In genomic region chr1:3170566-3171453, GRCh38 we compare ENCODE assay signal across 8 cellular contexts.
DNase-seq lines count a peak whose midpoint lies in the region; ATAC-seq and TF ChIP-seq lines count a peak whose summit lies in the region.

No MANE protein-coding gene starts in this region.

- TF ChIP-seq CTCF in BE2C (IDR thresholded peaks at IDR 0.05; ENCODE audit: low read depth, low read length) (no peak), fibroblast of pulmonary artery (IDR thresholded peaks at IDR 0.05; ENCODE audit: low read length, missing control alignments) (no peak)

- no peak for ATAC-seq in GM19035 (IDR thresholded peaks at IDR 0.05; ENCODE audit: unreplicated experiment)

- DNase-seq in BE2C (peak; percentile 72), NOMO-1 treated with dmso at 0.1 percent for 144 hours (lab: John Stamatoyannopoulos, UW; ENCODE audit: unreplicated experiment) (peak; percentile 76), fibroblast of pulmonary artery (ENCODE audit: low read depth) (peak; percentile 16), nucleus accumbens (lab: John Stamatoyannopoulos, UW) (peak; percentile 20 to 90 (median 74)), NCI-H1930 (lab: John Stamatoyannopoulos, UW) (no peak), COR-L47 (lab: John Stamatoyannopoulos, UW) (no peak), MG63 (no peak)

- H3K9me3 ChIP-seq in BE2C = no peaks in the 10 kb centered on the region
- H3K9me3 ChIP-seq in MG63 = no peaks in the 10 kb centered on the region

- H3K4me1 ChIP-seq in BE2C = no peaks in the 10 kb centered on the region; the same call in 1 of the 2 replicates

- H3K36me3 ChIP-seq in BE2C = no peaks in the 10 kb centered on the region
- no peaks in the 10 kb centered on the region for H3K36me3 ChIP-seq in MG63

- H3K27me3 ChIP-seq in BE2C (no peaks in the 10 kb centered on the region), MG63 (no peaks in the 10 kb centered on the region)

- H3K4me3 ChIP-seq in BE2C (ENCODE audit: low read depth, low read length) (peak overlapping the region; percentile 44), fibroblast of pulmonary artery (replicated peaks; ENCODE audit: low read depth, low read length) (no peak overlapping the region), MG63 (no peak overlapping the region)

Comparison
In these comparisons a context has a peak if more than half of its experiments do, and no peak if none do; other contexts are left out.
1. DNase-seq: peak in BE2C (single experiment), NOMO-1 treated with dmso at 0.1 percent for 144 hours (single experiment), fibroblast of pulmonary artery (single experiment) and nucleus accumbens (56 of 56); none in NCI-H1930 (0 of 2), COR-L47 (single experiment) and MG63 (single experiment).